13 cellular contexts compared by ENCODE assay signal in the genomic region with DNA sequence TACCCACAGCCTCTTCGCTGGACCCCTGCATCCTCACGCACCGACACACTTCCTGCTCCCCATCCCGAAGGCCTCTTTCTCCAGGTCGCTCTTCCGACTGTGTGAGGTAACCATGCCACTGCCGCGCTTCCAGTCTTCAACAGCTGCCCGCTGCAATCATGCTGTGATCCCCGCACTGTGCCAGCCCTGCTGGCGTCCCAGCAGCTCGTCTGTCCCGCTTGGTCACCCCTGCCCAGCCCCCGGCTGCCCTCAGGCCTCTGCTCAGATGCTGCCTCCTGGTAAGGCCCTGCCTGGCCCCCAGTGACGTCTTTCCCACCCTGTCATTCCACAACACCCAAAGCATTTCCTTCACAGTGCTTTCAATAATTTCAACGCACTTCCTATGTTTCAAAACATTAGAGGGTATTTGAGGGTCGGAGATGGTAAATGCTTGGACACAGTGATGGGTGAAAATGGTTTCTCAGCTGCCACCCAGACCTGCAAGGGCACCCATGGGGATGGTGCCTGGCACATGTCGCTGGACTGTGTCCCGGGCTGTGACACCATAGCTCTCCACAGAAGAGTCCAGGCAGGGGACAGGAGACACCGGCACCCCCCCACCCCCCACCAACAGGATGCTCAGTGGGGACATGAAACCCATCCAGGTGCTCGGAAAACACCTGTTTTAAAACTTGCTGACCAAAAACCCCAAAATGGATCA.
DNase-seq lines count a peak whose midpoint lies in the region; TF ChIP-seq lines count a peak whose summit lies in the region.
"Had no signal": no experiment of that assay in that cellular context is flagged by ENCODE, and none has a peak within 500 bp of the region (broad histone marks: within the 10 kb centered on the region; RNA-seq: fewer than 3 reads in every experiment).

No MANE protein-coding gene starts in this region.

- H3K27me3 ChIP-seq in H9 (ENCODE audit: insufficient read depth, low read length) (no peaks in the 10 kb centered on the region), Karpas-422 (ENCODE audit: low read length) (no peaks in the 10 kb centered on the region)
- H3K27me3 ChIP-seq: right lobe of liver had no signal

- H3K9ac ChIP-seq in H9 (ENCODE audit: extremely low read depth, insufficient read length, low read length) (no peak overlapping the region), Karpas-422 (ENCODE audit: low read length) (no peak overlapping the region)

- no peak overlapping the region for H3K14ac ChIP-seq in H9 (ENCODE audit: insufficient read depth, low read length)

- no peak overlapping the region for H3T11ph ChIP-seq in H9 (ENCODE audit: low read length)

- no peak overlapping the region for H3K4me3 ChIP-seq in mesodermal cell (ENCODE audit: extremely low read depth, insufficient read depth, low read length, poor library complexity, severe bottlenecking)
- H3K4me3 ChIP-seq in Karpas-422 (ENCODE audit: low read length) = no peak overlapping the region
- H3K4me3 ChIP-seq: right lobe of liver had no signal

- peaks cover 56 to 82% of the 10 kb centered on the region in 2 experiments for H3K4me1 Mint-ChIP-seq in H9

- no peak for TF ChIP-seq CTCF in H9 (conservative IDR thresholded peaks at IDR 0.05)

- no peaks in the 10 kb centered on the region; the same call in 1 of the 2 replicates for H3K27me3 Mint-ChIP-seq in H9 (ENCODE audit: low read depth)

- DNase-seq in Ammon's horn (ENCODE audit: low spot score) = peak; percentile 60
- no peak for DNase-seq in H9
- peak; percentile 39 for DNase-seq in brain pericyte (ENCODE audit: low read depth, low spot score)
- no peak for DNase-seq in stimulated activated CD4-positive, alpha-beta T cell treated with anti-CD3 and anti-CD28 coated beads, Interleukin-4, amount 100 ng/mL, for 1 hour
- DNase-seq in Karpas-422 = no peak
- no peak for DNase-seq in NCI-H2196 treated with DMSO at 0.1 percent for 48 hours (lab: John Stamatoyannopoulos, UW; ENCODE audit: unreplicated experiment)
- no peak for DNase-seq in activated CD4-positive, alpha-beta T cell treated with anti-CD3 and anti-CD28 coated beads for 4 hours
- DNase-seq: KBM-7; NCI-H1694 treated with DMSO at 0.1 percent for 48 hours; stimulated activated CD4-positive, alpha-beta T cell treated with anti-CD3 and anti-CD28 coated beads, Interleukin-4, amount 100 ng/mL, for 4 hours; stimulated activated naive CD4-positive, alpha-beta T cell had no signal

- H2BK20ac ChIP-seq in H9 (ENCODE audit: low read depth, low read length, poor library complexity, severe bottlenecking) = no peak overlapping the region

- H3K4me3 Mint-ChIP-seq in H9 = peak overlapping the region in 1 of 2 experiments; percentile 43; a peak in 1 of 5 replicates

- H3K79me1 ChIP-seq in H9 (ENCODE audit: insufficient read depth, low read depth, low read length, poor library complexity, severe bottlenecking) = no peaks in the 10 kb centered on the region

- H3K27ac ChIP-seq in H9 (ENCODE audit: insufficient read length, low read depth, low read length) = no peak overlapping the region
- peak overlapping the region; percentile 91 for H3K27ac ChIP-seq in mesodermal cell (ENCODE audit: low read depth, low read length, severe bottlenecking)
- H3K27ac ChIP-seq in Karpas-422 (ENCODE audit: low read length) = no peak overlapping the region
- H3K27ac ChIP-seq: right lobe of liver had no signal

- H3K9me3 Mint-ChIP-seq in H9 = no peaks in the 10 kb centered on the region

- H2BK12ac ChIP-seq in H9 (ENCODE audit: insufficient read length, low read depth, low read length) = no peak overlapping the region

- no peak overlapping the region for H3K4me2 ChIP-seq in H9 (ENCODE audit: insufficient read depth, insufficient read length, low read length)
- no peak overlapping the region for H3K4me2 ChIP-seq in Karpas-422 (ENCODE audit: low read depth, low read length, poor library complexity, severe bottlenecking)

- no peak overlapping the region for H4K91ac ChIP-seq in H9 (ENCODE audit: insufficient read length, low read depth, low read length)

- H3K4me1 ChIP-seq in H9 (ENCODE audit: insufficient read depth, low read length) (no peaks in the 10 kb centered on the region), mesodermal cell (ENCODE audit: control insufficient read depth, insufficient read depth, low read length, poor library complexity, severe bottlenecking) (peaks cover 69% of the 10 kb centered on the region), Karpas-422 (ENCODE audit: low read length) (peaks cover 34% of the 10 kb centered on the region)
- H3K4me1 ChIP-seq: right lobe of liver had no signal

- H2BK15ac ChIP-seq in H9 (ENCODE audit: low read depth, low read length) = no peak overlapping the region

- H2BK5ac ChIP-seq in H9 (ENCODE audit: insufficient read length, low read length) = no peak overlapping the region

- no peak overlapping the region for H2AK5ac ChIP-seq in H9 (ENCODE audit: insufficient read length, low read length)

- H3K36me3 Mint-ChIP-seq in H9 (ENCODE audit: insufficient read depth in 1 of 3, low read depth in 3 of 3) = peaks cover 2 to 9% (median 3%) of the 10 kb centered on the region in 3 experiments; a peak in 5 of 7 replicates

- H3K56ac ChIP-seq in H9 (ENCODE audit: insufficient read length, low read depth, low read length) = no peak overlapping the region

- H4K20me1 ChIP-seq in H9 (ENCODE audit: control insufficient read depth, insufficient read depth, insufficient read length) (no peaks in the 10 kb centered on the region), Karpas-422 (ENCODE audit: insufficient read depth, low read depth, low read length) (no peaks in the 10 kb centered on the region)

- H3K36me3 ChIP-seq in mesodermal cell (ENCODE audit: control insufficient read depth, insufficient read depth, low read length) (no peaks in the 10 kb centered on the region), Karpas-422 (ENCODE audit: insufficient read depth, low read length) (no peaks in the 10 kb centered on the region)
- H3K36me3 ChIP-seq: right lobe of liver had no signal

- H4K8ac ChIP-seq in H9 (replicated peaks; ENCODE audit: insufficient read length, low read depth, low read length) = no peak overlapping the region

- H4K5ac ChIP-seq in H9 (ENCODE audit: insufficient read length, low read depth, low read length) = no peak overlapping the region

- no peak overlapping the region for H2BK120ac ChIP-seq in H9 (ENCODE audit: low read depth, low read length, poor library complexity, severe bottlenecking)

- no CpG with 5 or more reads among the region's 21 CpGs for WGBS in H9 (ENCODE audit: extremely low coverage, insufficient read length, low lambda C conversion rate)
- WGBS in mesodermal cell (ENCODE audit: insufficient coverage in 2 of 2), 2 experiments = 87% methylated on average over 15 to 17 of the region's 21 CpGs

- H3K18ac ChIP-seq in H9 (ENCODE audit: insufficient read length, low read depth, low read length) = no peak overlapping the region

- H3K23me2 ChIP-seq in H9 (ENCODE audit: insufficient read length, low read depth, low read length, poor library complexity, severe bottlenecking) = no peaks in the 10 kb centered on the region

- H3K9me3 ChIP-seq in H9 (ENCODE audit: control insufficient read depth, low read depth, low read length) (no peaks in the 10 kb centered on the region), mesodermal cell (ENCODE audit: control insufficient read depth, low read length) (no peaks in the 10 kb centered on the region), Karpas-422 (ENCODE audit: low read length) (no peaks in the 10 kb centered on the region)
- H3K9me3 ChIP-seq: right lobe of liver had no signal

- H3K4ac ChIP-seq in H9 (ENCODE audit: low read depth, low read length) = no peak overlapping the region

- no peak overlapping the region for H2AFZ ChIP-seq in H9 (ENCODE audit: low read length)
- no peak overlapping the region for H2AFZ ChIP-seq in Karpas-422 (ENCODE audit: low read length)

- peak overlapping the region; percentile 34 to 65 (median 57); a peak in 3 of 7 replicates for H3K27ac Mint-ChIP-seq in H9

- no peaks in the 10 kb centered on the region; the same call in 1 of the 2 replicates for H3K79me2 ChIP-seq in H9 (ENCODE audit: insufficient read depth, low read length)
- no peaks in the 10 kb centered on the region; the same call in 1 of the 2 replicates for H3K79me2 ChIP-seq in Karpas-422 (ENCODE audit: low read length)

- H3K23ac ChIP-seq in H9 (ENCODE audit: insufficient read length, low read depth, low read length) = no peak overlapping the region

- no peaks in the 10 kb centered on the region for H3K9me2 ChIP-seq in Karpas-422 (replicated peaks; ENCODE audit: insufficient read depth, low read length)

Comparison
In these comparisons a context has a peak if more than half of its experiments do, and no peak if none do; other contexts are left out.
1. DNase-seq: peak in Ammon's horn (single experiment) and brain pericyte (single experiment); none in H9 (single experiment), stimulated activated CD4-positive, alpha-beta T cell treated with anti-CD3 and anti-CD28 coated beads, Interleukin-4, amount 100 ng/mL, for 1 hour (single experiment), Karpas-422 (single experiment), NCI-H2196 treated with DMSO at 0.1 percent for 48 hours (single experiment) and activated CD4-positive, alpha-beta T cell treated with anti-CD3 and anti-CD28 coated beads for 4 hours (0 of 2).